In the genomic region with DNA sequence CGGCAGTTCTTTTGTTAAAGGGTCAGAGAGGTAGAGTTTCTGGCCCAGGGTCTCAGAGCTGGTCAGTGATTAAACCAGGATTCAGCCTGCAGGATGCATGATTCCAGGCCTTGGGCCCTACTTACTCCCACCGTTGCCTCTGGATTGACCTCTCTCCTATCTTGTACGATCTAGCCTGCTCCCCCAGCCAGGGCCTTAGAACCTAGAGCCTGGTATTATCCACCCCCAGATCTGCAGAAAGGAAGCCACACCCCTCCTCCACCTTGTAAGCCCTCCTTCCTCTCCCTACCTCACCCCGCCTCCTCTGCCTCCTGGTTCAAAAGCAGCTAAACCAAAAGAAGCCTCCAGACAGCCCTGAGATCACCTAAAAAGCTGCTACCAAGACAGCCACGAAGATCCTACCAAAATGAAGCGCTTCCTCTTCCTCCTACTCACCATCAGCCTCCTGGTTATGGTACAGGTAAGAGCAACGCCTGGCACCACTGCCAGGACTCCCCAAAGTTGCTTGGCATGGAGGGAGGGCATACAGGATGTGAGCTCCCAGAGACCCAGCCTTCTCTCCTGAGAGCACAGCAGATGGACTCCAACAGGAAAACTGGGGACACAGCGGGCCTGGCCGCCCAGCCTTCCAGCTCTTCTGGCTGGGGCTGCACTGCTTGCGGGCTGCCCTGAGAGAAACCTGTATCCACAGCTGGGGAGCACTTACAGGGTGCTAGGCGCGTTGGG, we compare ENCODE assay signal across 1 cellular context.
TF ChIP-seq lines count a peak whose summit lies in the region.

A gene with protein sequence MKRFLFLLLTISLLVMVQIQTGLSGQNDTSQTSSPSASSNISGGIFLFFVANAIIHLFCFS (plus strand): TSS at position 347 of the 726 bp plus-strand sequence. CDS start 60 bp downstream, at position 407.

TF ChIP-seq in K562, 482 proteins besides CTCF, POLR2A, EP300 and RAD21 (continued from another document and continues in another):
- TF ChIP-seq, protein P1, sequence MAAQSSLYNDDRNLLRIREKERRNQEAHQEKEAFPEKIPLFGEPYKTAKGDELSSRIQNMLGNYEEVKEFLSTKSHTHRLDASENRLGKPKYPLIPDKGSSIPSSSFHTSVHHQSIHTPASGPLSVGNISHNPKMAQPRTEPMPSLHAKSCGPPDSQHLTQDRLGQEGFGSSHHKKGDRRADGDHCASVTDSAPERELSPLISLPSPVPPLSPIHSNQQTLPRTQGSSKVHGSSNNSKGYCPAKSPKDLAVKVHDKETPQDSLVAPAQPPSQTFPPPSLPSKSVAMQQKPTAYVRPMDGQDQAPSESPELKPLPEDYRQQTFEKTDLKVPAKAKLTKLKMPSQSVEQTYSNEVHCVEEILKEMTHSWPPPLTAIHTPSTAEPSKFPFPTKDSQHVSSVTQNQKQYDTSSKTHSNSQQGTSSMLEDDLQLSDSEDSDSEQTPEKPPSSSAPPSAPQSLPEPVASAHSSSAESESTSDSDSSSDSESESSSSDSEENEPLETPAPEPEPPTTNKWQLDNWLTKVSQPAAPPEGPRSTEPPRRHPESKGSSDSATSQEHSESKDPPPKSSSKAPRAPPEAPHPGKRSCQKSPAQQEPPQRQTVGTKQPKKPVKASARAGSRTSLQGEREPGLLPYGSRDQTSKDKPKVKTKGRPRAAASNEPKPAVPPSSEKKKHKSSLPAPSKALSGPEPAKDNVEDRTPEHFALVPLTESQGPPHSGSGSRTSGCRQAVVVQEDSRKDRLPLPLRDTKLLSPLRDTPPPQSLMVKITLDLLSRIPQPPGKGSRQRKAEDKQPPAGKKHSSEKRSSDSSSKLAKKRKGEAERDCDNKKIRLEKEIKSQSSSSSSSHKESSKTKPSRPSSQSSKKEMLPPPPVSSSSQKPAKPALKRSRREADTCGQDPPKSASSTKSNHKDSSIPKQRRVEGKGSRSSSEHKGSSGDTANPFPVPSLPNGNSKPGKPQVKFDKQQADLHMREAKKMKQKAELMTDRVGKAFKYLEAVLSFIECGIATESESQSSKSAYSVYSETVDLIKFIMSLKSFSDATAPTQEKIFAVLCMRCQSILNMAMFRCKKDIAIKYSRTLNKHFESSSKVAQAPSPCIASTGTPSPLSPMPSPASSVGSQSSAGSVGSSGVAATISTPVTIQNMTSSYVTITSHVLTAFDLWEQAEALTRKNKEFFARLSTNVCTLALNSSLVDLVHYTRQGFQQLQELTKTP (IDR thresholded peaks at IDR 0.05; ENCODE audit: low read depth in 1 of 2, partially characterized antibody in 2 of 2): peak in 1 of 2 experiments; percentile 23
- TF ChIP-seq GABPA (tag; conservative IDR thresholded peaks at IDR 0.05; ENCODE audit: low read depth) (no peak), ZNF444 (CRISPR knock-in tag; IDR thresholded peaks at IDR 0.05) (no peak), SPI1 (IDR thresholded peaks at IDR 0.05; ENCODE audit: borderline replicate concordance, low read depth, low read length) (peak; percentile 37; the same call in 1 of the 2 replicates), TSC22D4 (tag; IDR thresholded peaks at IDR 0.05) (no peak), RBM22 (IDR thresholded peaks at IDR 0.05; ENCODE audit: low read depth, low read length, poor library complexity, severe bottlenecking) (no peak), SMAD3 (CRISPR knock-in tag; conservative IDR thresholded peaks at IDR 0.05) (no peak), SAFB2 (IDR thresholded peaks at IDR 0.05; ENCODE audit: borderline replicate concordance, low read depth, low read length, severe bottlenecking) (no peak), BHLHE40 (IDR thresholded peaks at IDR 0.05; ENCODE audit: low read length) (no peak), ZNF263 (CRISPR knock-in tag; IDR thresholded peaks at IDR 0.05; ENCODE audit: borderline replicate concordance) (0 out of 2 replicates have a peak, but pooled peaks have one; percentile 36), ZBTB17 (CRISPR knock-in tag; IDR thresholded peaks at IDR 0.05) (no peak), ZKSCAN8 (CRISPR knock-in tag; IDR thresholded peaks at IDR 0.05) (no peak), TAF15 (IDR thresholded peaks at IDR 0.05; ENCODE audit: low read depth, low read length) (no peak), RCOR1 (IDR thresholded peaks at IDR 0.05; ENCODE audit: borderline replicate concordance in 1 of 2, low read depth in 2 of 2, low read length in 2 of 2) (peak in 1 of 2 experiments; percentile 48; a peak in 1 of 4 replicates), SMAD1 (IDR thresholded peaks at IDR 0.05; ENCODE audit: low read depth, low read length, partially characterized antibody) (no peak)
- TF ChIP-seq, protein P2, sequence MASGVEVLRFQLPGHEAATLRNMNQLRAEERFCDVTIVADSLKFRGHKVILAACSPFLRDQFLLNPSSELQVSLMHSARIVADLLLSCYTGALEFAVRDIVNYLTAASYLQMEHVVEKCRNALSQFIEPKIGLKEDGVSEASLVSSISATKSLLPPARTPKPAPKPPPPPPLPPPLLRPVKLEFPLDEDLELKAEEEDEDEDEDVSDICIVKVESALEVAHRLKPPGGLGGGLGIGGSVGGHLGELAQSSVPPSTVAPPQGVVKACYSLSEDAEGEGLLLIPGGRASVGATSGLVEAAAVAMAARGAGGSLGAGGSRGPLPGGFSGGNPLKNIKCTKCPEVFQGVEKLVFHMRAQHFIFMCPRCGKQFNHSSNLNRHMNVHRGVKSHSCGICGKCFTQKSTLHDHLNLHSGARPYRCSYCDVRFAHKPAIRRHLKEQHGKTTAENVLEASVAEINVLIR (CRISPR knock-in tag; IDR thresholded peaks at IDR 0.05): 0 out of 2 replicates have a peak, but pooled peaks have one; percentile 7
- TF ChIP-seq, protein P3, sequence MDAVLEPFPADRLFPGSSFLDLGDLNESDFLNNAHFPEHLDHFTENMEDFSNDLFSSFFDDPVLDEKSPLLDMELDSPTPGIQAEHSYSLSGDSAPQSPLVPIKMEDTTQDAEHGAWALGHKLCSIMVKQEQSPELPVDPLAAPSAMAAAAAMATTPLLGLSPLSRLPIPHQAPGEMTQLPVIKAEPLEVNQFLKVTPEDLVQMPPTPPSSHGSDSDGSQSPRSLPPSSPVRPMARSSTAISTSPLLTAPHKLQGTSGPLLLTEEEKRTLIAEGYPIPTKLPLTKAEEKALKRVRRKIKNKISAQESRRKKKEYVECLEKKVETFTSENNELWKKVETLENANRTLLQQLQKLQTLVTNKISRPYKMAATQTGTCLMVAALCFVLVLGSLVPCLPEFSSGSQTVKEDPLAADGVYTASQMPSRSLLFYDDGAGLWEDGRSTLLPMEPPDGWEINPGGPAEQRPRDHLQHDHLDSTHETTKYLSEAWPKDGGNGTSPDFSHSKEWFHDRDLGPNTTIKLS (IDR thresholded peaks at IDR 0.05; ENCODE audit: borderline replicate concordance, low read depth): peak; percentile 23; the same call in 1 of the 2 replicates
- TF ChIP-seq, protein P4, sequence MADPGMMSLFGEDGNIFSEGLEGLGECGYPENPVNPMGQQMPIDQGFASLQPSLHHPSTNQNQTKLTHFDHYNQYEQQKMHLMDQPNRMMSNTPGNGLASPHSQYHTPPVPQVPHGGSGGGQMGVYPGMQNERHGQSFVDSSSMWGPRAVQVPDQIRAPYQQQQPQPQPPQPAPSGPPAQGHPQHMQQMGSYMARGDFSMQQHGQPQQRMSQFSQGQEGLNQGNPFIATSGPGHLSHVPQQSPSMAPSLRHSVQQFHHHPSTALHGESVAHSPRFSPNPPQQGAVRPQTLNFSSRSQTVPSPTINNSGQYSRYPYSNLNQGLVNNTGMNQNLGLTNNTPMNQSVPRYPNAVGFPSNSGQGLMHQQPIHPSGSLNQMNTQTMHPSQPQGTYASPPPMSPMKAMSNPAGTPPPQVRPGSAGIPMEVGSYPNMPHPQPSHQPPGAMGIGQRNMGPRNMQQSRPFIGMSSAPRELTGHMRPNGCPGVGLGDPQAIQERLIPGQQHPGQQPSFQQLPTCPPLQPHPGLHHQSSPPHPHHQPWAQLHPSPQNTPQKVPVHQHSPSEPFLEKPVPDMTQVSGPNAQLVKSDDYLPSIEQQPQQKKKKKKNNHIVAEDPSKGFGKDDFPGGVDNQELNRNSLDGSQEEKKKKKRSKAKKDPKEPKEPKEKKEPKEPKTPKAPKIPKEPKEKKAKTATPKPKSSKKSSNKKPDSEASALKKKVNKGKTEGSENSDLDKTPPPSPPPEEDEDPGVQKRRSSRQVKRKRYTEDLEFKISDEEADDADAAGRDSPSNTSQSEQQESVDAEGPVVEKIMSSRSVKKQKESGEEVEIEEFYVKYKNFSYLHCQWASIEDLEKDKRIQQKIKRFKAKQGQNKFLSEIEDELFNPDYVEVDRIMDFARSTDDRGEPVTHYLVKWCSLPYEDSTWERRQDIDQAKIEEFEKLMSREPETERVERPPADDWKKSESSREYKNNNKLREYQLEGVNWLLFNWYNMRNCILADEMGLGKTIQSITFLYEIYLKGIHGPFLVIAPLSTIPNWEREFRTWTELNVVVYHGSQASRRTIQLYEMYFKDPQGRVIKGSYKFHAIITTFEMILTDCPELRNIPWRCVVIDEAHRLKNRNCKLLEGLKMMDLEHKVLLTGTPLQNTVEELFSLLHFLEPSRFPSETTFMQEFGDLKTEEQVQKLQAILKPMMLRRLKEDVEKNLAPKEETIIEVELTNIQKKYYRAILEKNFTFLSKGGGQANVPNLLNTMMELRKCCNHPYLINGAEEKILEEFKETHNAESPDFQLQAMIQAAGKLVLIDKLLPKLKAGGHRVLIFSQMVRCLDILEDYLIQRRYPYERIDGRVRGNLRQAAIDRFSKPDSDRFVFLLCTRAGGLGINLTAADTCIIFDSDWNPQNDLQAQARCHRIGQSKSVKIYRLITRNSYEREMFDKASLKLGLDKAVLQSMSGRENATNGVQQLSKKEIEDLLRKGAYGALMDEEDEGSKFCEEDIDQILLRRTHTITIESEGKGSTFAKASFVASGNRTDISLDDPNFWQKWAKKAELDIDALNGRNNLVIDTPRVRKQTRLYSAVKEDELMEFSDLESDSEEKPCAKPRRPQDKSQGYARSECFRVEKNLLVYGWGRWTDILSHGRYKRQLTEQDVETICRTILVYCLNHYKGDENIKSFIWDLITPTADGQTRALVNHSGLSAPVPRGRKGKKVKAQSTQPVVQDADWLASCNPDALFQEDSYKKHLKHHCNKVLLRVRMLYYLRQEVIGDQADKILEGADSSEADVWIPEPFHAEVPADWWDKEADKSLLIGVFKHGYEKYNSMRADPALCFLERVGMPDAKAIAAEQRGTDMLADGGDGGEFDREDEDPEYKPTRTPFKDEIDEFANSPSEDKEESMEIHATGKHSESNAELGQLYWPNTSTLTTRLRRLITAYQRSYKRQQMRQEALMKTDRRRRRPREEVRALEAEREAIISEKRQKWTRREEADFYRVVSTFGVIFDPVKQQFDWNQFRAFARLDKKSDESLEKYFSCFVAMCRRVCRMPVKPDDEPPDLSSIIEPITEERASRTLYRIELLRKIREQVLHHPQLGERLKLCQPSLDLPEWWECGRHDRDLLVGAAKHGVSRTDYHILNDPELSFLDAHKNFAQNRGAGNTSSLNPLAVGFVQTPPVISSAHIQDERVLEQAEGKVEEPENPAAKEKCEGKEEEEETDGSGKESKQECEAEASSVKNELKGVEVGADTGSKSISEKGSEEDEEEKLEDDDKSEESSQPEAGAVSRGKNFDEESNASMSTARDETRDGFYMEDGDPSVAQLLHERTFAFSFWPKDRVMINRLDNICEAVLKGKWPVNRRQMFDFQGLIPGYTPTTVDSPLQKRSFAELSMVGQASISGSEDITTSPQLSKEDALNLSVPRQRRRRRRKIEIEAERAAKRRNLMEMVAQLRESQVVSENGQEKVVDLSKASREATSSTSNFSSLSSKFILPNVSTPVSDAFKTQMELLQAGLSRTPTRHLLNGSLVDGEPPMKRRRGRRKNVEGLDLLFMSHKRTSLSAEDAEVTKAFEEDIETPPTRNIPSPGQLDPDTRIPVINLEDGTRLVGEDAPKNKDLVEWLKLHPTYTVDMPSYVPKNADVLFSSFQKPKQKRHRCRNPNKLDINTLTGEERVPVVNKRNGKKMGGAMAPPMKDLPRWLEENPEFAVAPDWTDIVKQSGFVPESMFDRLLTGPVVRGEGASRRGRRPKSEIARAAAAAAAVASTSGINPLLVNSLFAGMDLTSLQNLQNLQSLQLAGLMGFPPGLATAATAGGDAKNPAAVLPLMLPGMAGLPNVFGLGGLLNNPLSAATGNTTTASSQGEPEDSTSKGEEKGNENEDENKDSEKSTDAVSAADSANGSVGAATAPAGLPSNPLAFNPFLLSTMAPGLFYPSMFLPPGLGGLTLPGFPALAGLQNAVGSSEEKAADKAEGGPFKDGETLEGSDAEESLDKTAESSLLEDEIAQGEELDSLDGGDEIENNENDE (IDR thresholded peaks at IDR 0.05; ENCODE audit: low read depth, low read length): no peak
- TF ChIP-seq, protein P5, sequence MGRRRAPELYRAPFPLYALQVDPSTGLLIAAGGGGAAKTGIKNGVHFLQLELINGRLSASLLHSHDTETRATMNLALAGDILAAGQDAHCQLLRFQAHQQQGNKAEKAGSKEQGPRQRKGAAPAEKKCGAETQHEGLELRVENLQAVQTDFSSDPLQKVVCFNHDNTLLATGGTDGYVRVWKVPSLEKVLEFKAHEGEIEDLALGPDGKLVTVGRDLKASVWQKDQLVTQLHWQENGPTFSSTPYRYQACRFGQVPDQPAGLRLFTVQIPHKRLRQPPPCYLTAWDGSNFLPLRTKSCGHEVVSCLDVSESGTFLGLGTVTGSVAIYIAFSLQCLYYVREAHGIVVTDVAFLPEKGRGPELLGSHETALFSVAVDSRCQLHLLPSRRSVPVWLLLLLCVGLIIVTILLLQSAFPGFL (CRISPR knock-in tag; IDR thresholded peaks at IDR 0.05): no peak
- TF ChIP-seq, protein P6, sequence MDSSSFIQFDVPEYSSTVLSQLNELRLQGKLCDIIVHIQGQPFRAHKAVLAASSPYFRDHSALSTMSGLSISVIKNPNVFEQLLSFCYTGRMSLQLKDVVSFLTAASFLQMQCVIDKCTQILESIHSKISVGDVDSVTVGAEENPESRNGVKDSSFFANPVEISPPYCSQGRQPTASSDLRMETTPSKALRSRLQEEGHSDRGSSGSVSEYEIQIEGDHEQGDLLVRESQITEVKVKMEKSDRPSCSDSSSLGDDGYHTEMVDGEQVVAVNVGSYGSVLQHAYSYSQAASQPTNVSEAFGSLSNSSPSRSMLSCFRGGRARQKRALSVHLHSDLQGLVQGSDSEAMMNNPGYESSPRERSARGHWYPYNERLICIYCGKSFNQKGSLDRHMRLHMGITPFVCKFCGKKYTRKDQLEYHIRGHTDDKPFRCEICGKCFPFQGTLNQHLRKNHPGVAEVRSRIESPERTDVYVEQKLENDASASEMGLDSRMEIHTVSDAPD (CRISPR knock-in tag; IDR thresholded peaks at IDR 0.05): no peak
- TF ChIP-seq, protein P7, sequence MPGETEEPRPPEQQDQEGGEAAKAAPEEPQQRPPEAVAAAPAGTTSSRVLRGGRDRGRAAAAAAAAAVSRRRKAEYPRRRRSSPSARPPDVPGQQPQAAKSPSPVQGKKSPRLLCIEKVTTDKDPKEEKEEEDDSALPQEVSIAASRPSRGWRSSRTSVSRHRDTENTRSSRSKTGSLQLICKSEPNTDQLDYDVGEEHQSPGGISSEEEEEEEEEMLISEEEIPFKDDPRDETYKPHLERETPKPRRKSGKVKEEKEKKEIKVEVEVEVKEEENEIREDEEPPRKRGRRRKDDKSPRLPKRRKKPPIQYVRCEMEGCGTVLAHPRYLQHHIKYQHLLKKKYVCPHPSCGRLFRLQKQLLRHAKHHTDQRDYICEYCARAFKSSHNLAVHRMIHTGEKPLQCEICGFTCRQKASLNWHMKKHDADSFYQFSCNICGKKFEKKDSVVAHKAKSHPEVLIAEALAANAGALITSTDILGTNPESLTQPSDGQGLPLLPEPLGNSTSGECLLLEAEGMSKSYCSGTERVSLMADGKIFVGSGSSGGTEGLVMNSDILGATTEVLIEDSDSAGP (CRISPR knock-in tag; IDR thresholded peaks at IDR 0.05): no peak
- TF ChIP-seq, protein P8, sequence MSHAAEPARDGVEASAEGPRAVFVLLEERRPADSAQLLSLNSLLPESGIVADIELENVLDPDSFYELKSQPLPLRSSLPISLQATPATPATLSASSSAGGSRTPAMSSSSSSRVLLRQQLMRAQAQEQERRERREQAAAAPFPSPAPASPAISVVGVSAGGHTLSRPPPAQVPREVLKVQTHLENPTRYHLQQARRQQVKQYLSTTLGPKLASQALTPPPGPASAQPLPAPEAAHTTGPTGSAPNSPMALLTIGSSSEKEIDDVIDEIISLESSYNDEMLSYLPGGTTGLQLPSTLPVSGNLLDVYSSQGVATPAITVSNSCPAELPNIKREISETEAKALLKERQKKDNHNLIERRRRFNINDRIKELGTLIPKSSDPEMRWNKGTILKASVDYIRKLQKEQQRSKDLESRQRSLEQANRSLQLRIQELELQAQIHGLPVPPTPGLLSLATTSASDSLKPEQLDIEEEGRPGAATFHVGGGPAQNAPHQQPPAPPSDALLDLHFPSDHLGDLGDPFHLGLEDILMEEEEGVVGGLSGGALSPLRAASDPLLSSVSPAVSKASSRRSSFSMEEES (CRISPR knock-in tag; IDR thresholded peaks at IDR 0.05): no peak
